8 cellular contexts compared by ENCODE assay signal in genomic region chr1:94418664-94419655, GRCh38. TPM values are rescaled to one million over a fixed set of nuclear protein-coding genes. Genes with fewer than 3 reads are reported as not detected.
DNase-seq lines count a peak whose midpoint lies in the region; ATAC-seq and TF ChIP-seq lines count a peak whose summit lies in the region.

No MANE protein-coding gene starts in this region.

- no peaks in the 10 kb centered on the region for H3K27me3 ChIP-seq in lung (ENCODE audit: control insufficient read depth, insufficient read depth)
- H3K27me3 ChIP-seq in testis: no peaks in the 10 kb centered on the region

- H3K4me3 ChIP-seq in lung: peak overlapping the region; percentile 95
- peak overlapping the region; percentile 90 to 99 for H3K4me3 ChIP-seq in testis

- H3K27ac ChIP-seq in C4-2B (peak overlapping the region; percentile 82), lung (ENCODE audit: low read depth in 1 of 2, low read length in 1 of 2) (peak overlapping the region; percentile 92 to 98), testis (peak overlapping the region; percentile 85 to 94)

- H3K36me3 ChIP-seq in lung (ENCODE audit: control insufficient read depth in 2 of 2, insufficient read depth in 2 of 2, low read length in 2 of 2) (no peaks in the 10 kb centered on the region), testis (ENCODE audit: low read depth, missing control alignments) (no peaks in the 10 kb centered on the region)

- WGBS in lung, 2 donors: 4% methylated on average over 52 of the region's 52 CpGs
- WGBS in testis, 2 donors: 4 to 7% methylated on average over 33 to 36 of the region's 52 CpGs

- H3K9me3 ChIP-seq in lung (ENCODE audit: control insufficient read depth in 2 of 2, insufficient read depth in 1 of 2, low read length in 1 of 2): no peaks in the 10 kb centered on the region
- no peaks in the 10 kb centered on the region for H3K9me3 ChIP-seq in testis

- DNase-seq in SK-MEL-5 (ENCODE audit: low read depth, low spot score): peak; percentile 32
- DNase-seq in effector CD8-positive, alpha-beta T cell (lab: John Stamatoyannopoulos, UW): peak; percentile 27
- peak; percentile 70 for DNase-seq in lung (ENCODE audit: low spot score)
- DNase-seq in testis: peak; percentile 68
- DNase-seq in activated gamma-delta T cell treated with Interleukin-2 at 50 U/mL for 16 hours: no peak

- intact Hi-C loops in testis (cut with DNase I; ENCODE audit: low total_unique reads): no loop called here

- in situ Hi-C loops in SK-MEL-5 (cut with HindIII; ENCODE audit: low pct_unique_long_range_greater_than_20kb, low sequenced_read_pairs): no loop called here

- peak; percentile 24 for ATAC-seq in GM18867 (IDR thresholded peaks at IDR 0.05; ENCODE audit: unreplicated experiment)
- ATAC-seq in HG03280 (IDR thresholded peaks at IDR 0.05; ENCODE audit: unreplicated experiment): peak; percentile 22
- peak; percentile 21 for ATAC-seq in lung (ENCODE audit: insufficient read depth, low FRiP score)

- no peak for TF ChIP-seq CTCF in C4-2B (conservative IDR thresholded peaks at IDR 0.05)
- TF ChIP-seq CTCF in lung (IDR thresholded peaks at IDR 0.05; ENCODE audit: control extremely low read depth, extremely low read depth): no peak
- no peak for TF ChIP-seq CTCF in testis (IDR thresholded peaks at IDR 0.05)

- TF ChIP-seq POLR2A in testis (IDR thresholded peaks at IDR 0.05): no peak

- H3K4me1 ChIP-seq in lung (ENCODE audit: control insufficient read depth in 2 of 2, insufficient read depth in 2 of 2, low read length in 2 of 2) (peaks cover 4 to 29% of the 10 kb centered on the region in 2 donors), testis (peaks cover 41% of the 10 kb centered on the region)

RNA-seq across cellular contexts. Expression of gene ABCD3, which starts 0.8 kb away (rescaled TPM):
- 42.5 and 45.8 TPM in 2 replicates for total RNA-seq in SK-MEL-5 (2014; rRNA removed; shearing (Covaris generic))
- polyA plus RNA-seq in SK-MEL-5 (2015; cell fraction: cytosol; rRNA removed): 23.3 and 27.4 TPM in 2 replicates
- 38.5 and 40.9 TPM in 2 replicates for polyA plus RNA-seq in SK-MEL-5 (2015; cell fraction: nucleus; rRNA removed)
- total RNA-seq in lung (10 to 100 TPM; 58.6 to 80.7 TPM), testis (10 to 100 TPM; 45.2 to 45.6 TPM)
- polyA plus RNA-seq in lung (10 to 100 TPM; 28.5 to 29.0 TPM), testis (ENCODE audit: insufficient read depth, low read depth, low replicate concordance) (27.0 TPM)
